35 cellular contexts compared by ENCODE assay signal in genomic region chr2:147141930-147142329, GRCh38.
DNase-seq lines count a peak whose midpoint lies in the region; ATAC-seq and TF ChIP-seq lines count a peak whose summit lies in the region.
"Had no signal": no experiment of that assay in that cellular context is flagged by ENCODE, and none has a peak within 500 bp of the region (broad histone marks: within the 10 kb centered on the region; RNA-seq: fewer than 3 reads in every experiment).

No MANE protein-coding gene starts in this region.

- H3K27me3 ChIP-seq in SK-N-SH (ENCODE audit: insufficient read depth) (no peaks in the 10 kb centered on the region), foreskin keratinocyte (no peaks in the 10 kb centered on the region), smooth muscle cell (ENCODE audit: low read depth) (no peaks in the 10 kb centered on the region), ovary (no peaks in the 10 kb centered on the region)
- H3K27me3 ChIP-seq: breast epithelium, suprapubic skin, upper lobe of right lung had no signal

- no peaks in the 10 kb centered on the region for H3K9me3 ChIP-seq in SK-N-SH
- no peaks in the 10 kb centered on the region for H3K9me3 ChIP-seq in smooth muscle cell (replicated peaks; ENCODE audit: low read depth)
- no peaks in the 10 kb centered on the region for H3K9me3 ChIP-seq in ovary
- H3K9me3 ChIP-seq: breast epithelium, suprapubic skin, upper lobe of right lung had no signal

- intact Hi-C loops in ovary (cut with DNase I) = no loop called here

- H4K20me1 ChIP-seq in SK-N-SH (ENCODE audit: insufficient read depth) (no peaks in the 10 kb centered on the region), smooth muscle cell (ENCODE audit: low read depth) (no peaks in the 10 kb centered on the region)

- no peaks in the 10 kb centered on the region for H3F3A ChIP-seq in SK-N-SH (replicated peaks; ENCODE audit: insufficient read depth)
- H3F3A ChIP-seq in smooth muscle cell (ENCODE audit: low read depth) = no peaks in the 10 kb centered on the region

- no peaks in the 10 kb centered on the region for H3K9me2 ChIP-seq in SK-N-SH

- no peaks in the 10 kb centered on the region for H3K79me2 ChIP-seq in SK-N-SH (ENCODE audit: insufficient read depth)
- H3K79me2 ChIP-seq in smooth muscle cell (ENCODE audit: low read depth) = no peaks in the 10 kb centered on the region

- no peak for TF ChIP-seq EP300 in SK-N-SH (IDR thresholded peaks at IDR 0.05; ENCODE audit: borderline replicate concordance in 1 of 2, low read depth in 1 of 2, low read length in 1 of 2)
- no peak for TF ChIP-seq EP300 in ovary (IDR thresholded peaks at IDR 0.05)

- H3K4me2 ChIP-seq in SK-N-SH (no peak overlapping the region), smooth muscle cell (no peak overlapping the region)
- H3K4me2 ChIP-seq: KMS-11 had no signal

- ATAC-seq in SK-N-SH treated with all-trans-retinoic acid at 6 μM for 48 hours (no peak), foreskin keratinocyte (no peak)
- no peak for ATAC-seq in activated naive CD4-positive, alpha-beta T cell treated with anti-CD3 and anti-CD28 coated beads, Interleukin-2, amount 50 U/mL, for 72 hours
- ATAC-seq: Panc1, upper lobe of right lung had no signal

- TF ChIP-seq RAD21 in SK-N-SH (IDR thresholded peaks at IDR 0.05; ENCODE audit: low read length) = no peak

- H3K36me3 Mint-ChIP-seq in activated naive CD4-positive, alpha-beta T cell treated with anti-CD3 and anti-CD28 coated beads, Interleukin-2, amount 50 U/mL, for 72 hours = no peaks in the 10 kb centered on the region
- H3K36me3 Mint-ChIP-seq: CD4-positive, alpha-beta memory T cell; naive B cell had no signal

- H3K9ac ChIP-seq in SK-N-SH (no peak overlapping the region), smooth muscle cell (ENCODE audit: low read depth) (no peak overlapping the region)
- H3K9ac ChIP-seq: KMS-11 had no signal

- peak; percentile 38 for TF ChIP-seq CTCF in SK-N-SH (IDR thresholded peaks at IDR 0.05)
- TF ChIP-seq CTCF in choroid plexus epithelial cell (conservative IDR thresholded peaks at IDR 0.05; ENCODE audit: low read depth, low read length) = peak; percentile 28
- TF ChIP-seq CTCF in foreskin keratinocyte (conservative IDR thresholded peaks at IDR 0.05) = peak; percentile 24
- TF ChIP-seq CTCF in smooth muscle cell (IDR thresholded peaks at IDR 0.05; ENCODE audit: borderline replicate concordance, insufficient read depth, poor library complexity, severe bottlenecking) = peak; percentile 21
- no peak for TF ChIP-seq CTCF in ovary (IDR thresholded peaks at IDR 0.05)

- H3K4me1 ChIP-seq in SK-N-SH (ENCODE audit: control insufficient read depth in 1 of 2, insufficient read depth in 2 of 2, low read depth in 1 of 2, low read length in 1 of 2) = no peaks in the 10 kb centered on the region
- no peaks in the 10 kb centered on the region for H3K4me1 ChIP-seq in foreskin keratinocyte
- no peaks in the 10 kb centered on the region for H3K4me1 ChIP-seq in smooth muscle cell (ENCODE audit: low read depth)
- H3K4me1 ChIP-seq in ovary (ENCODE audit: insufficient read depth) = no peaks in the 10 kb centered on the region
- H3K4me1 ChIP-seq: breast epithelium, suprapubic skin, upper lobe of right lung had no signal

- H3K27ac ChIP-seq in SK-N-SH (ENCODE audit: low read depth in 2 of 2, low read length in 1 of 2) (no peak overlapping the region), foreskin keratinocyte (no peak overlapping the region), smooth muscle cell (ENCODE audit: low read depth) (no peak overlapping the region), ovary (no peak overlapping the region)
- H3K27ac ChIP-seq: breast epithelium, HL-60, KMS-11, skin epidermis, suprapubic skin, upper lobe of right lung, VCaP had no signal

- H3K9me3 Mint-ChIP-seq in activated naive CD4-positive, alpha-beta T cell treated with anti-CD3 and anti-CD28 coated beads, Interleukin-2, amount 50 U/mL, for 72 hours = peaks cover 0 to 5% of the 10 kb centered on the region in 2 donors
- H3K9me3 Mint-ChIP-seq: activated T-helper 2 cell treated with anti-CD3 and anti-CD28 coated beads, Interferon-gamma antibody, Interleukin-2, Interleukin-4, amounts not matched to agents 10 μg/mL and 5 μg/mL and 100 μg/mL, durations not matched to agents 14 hours and 24 hours and 36 hours had no signal

- H3K4me3 ChIP-seq in SK-N-SH (ENCODE audit: low read depth in 2 of 2, low read length in 1 of 2) = no peak overlapping the region
- H3K4me3 ChIP-seq in choroid plexus epithelial cell (ENCODE audit: low read depth, low read length) = no peak overlapping the region
- H3K4me3 ChIP-seq in smooth muscle cell = no peak overlapping the region
- no peak overlapping the region for H3K4me3 ChIP-seq in ovary
- H3K4me3 ChIP-seq: breast epithelium, skin epidermis, suprapubic skin, upper lobe of right lung had no signal

- 25% methylated on average over 4 of the region's 4 CpGs for WGBS in SK-N-SH (ENCODE audit: low lambda C conversion rate)
- WGBS in smooth muscle cell (ENCODE audit: low lambda C conversion rate) = 90% methylated on average over 4 of the region's 4 CpGs
- WGBS in ovary, 3 donors = 68 to 85% (median 79%) methylated on average over 4 of the region's 4 CpGs

- no peak overlapping the region for H3K27ac Mint-ChIP-seq in activated naive CD4-positive, alpha-beta T cell treated with anti-CD3 and anti-CD28 coated beads, Interleukin-2, amount 50 U/mL, for 72 hours
- H3K27ac Mint-ChIP-seq: activated T-helper 2 cell treated with anti-CD3 and anti-CD28 coated beads, Interferon-gamma antibody, Interleukin-2, Interleukin-4, amounts not matched to agents 10 μg/mL and 5 μg/mL and 100 μg/mL, durations not matched to agents 14 hours and 24 hours and 36 hours; naive B cell had no signal

- TF ChIP-seq POLR2A in ovary (IDR thresholded peaks at IDR 0.05) = no peak

- CTCF ChIA-PET in SK-N-SH (lab: Yijun Ruan, JAX) = no interaction called here

- H3K36me3 ChIP-seq in SK-N-SH (replicated peaks in 1 of 2; ENCODE audit: control insufficient read depth in 1 of 2, insufficient read depth in 2 of 2, low read length in 1 of 2) (no peaks in the 10 kb centered on the region), smooth muscle cell (ENCODE audit: low read depth) (no peaks in the 10 kb centered on the region), ovary (no peaks in the 10 kb centered on the region)
- H3K36me3 ChIP-seq: breast epithelium, suprapubic skin, upper lobe of right lung had no signal

- DNase-seq in SK-N-SH = no peak
- no peak for DNase-seq in choroid plexus epithelial cell (ENCODE audit: low read depth)
- DNase-seq in foreskin keratinocyte = no peak
- DNase-seq in smooth muscle cell (lab: John Stamatoyannopoulos, UW; ENCODE audit: unreplicated experiment) = no peak
- no peak for DNase-seq in activated naive CD4-positive, alpha-beta T cell treated with anti-CD3 and anti-CD28 coated beads, Interleukin-2, amount 50 U/mL, for 72 hours (ENCODE audit: low spot score in 2 of 2)
- DNase-seq in T-helper 2 cell = no peak
- no peak for DNase-seq in ovary
- DNase-seq: 8988T; activated CD4-positive, alpha-beta T cell treated with anti-CD3 and anti-CD28 coated beads for 48 hours; activated CD8-positive, alpha-beta memory T cell treated with anti-CD3 and anti-CD28 coated beads for 24 hours; activated naive CD4-positive, alpha-beta T cell treated with anti-CD3 and anti-CD28 coated beads, Interleukin-2, amount 50 U/mL, for 16 hours; activated T-cell treated with anti-CD3 and anti-CD28 coated beads for 4 hours; AML-193; amniotic stem cell; CD4-positive, alpha-beta memory T cell; kidney glomerular epithelial cell; MM.1S; naive B cell; NCI-H1417; NCI-H2081 treated with DMSO at 0.1 percent for 48 hours; NCI-H226; NCI-H69; SHP77 treated with DMSO at 0.1 percent for 48 hours; stimulated activated naive CD4-positive, alpha-beta T cell treated with Interleukin-2 at 50 U/mL for 16 hours; T1000; upper lobe of right lung had no signal

- H2AFZ ChIP-seq in SK-N-SH (ENCODE audit: low read depth) (no peak overlapping the region), smooth muscle cell (ENCODE audit: low read depth) (no peak overlapping the region)

- POLR2A ChIA-PET in SK-N-SH (lab: Yijun Ruan, JAX) = no interaction called here

TF ChIP-seq in SK-N-SH, 30 proteins besides CTCF, POLR2A, EP300 and RAD21 (continues in another document):
- no peak for TF ChIP-seq RFX5 (IDR thresholded peaks at IDR 0.05; ENCODE audit: low read length)
- no peak for TF ChIP-seq TEAD4 (IDR thresholded peaks at IDR 0.05; ENCODE audit: borderline replicate concordance, insufficient read depth)
- TF ChIP-seq GATA2 (CRISPR knock-in tag; IDR thresholded peaks at IDR 0.05) = no peak
- TF ChIP-seq ELF1 (IDR thresholded peaks at IDR 0.05) = no peak
- no peak for TF ChIP-seq POLR2AphosphoS5 (IDR thresholded peaks at IDR 0.05; ENCODE audit: low read depth, low read length)
- no peak for TF ChIP-seq JUND (IDR thresholded peaks at IDR 0.05)
- no peak for TF ChIP-seq RCOR1 (IDR thresholded peaks at IDR 0.05; ENCODE audit: low read length)
- TF ChIP-seq RXRA (IDR thresholded peaks at IDR 0.05; ENCODE audit: borderline replicate concordance, low read depth) = no peak

TF ChIP-seq in SK-N-SH treated with all-trans-retinoic acid at 6 μM for 48 hours, 23 proteins besides CTCF, POLR2A, EP300 and RAD21:
- TF ChIP-seq ZNF70 (CRISPR knock-in tag; IDR thresholded peaks at IDR 0.05) (no peak), ZFP3 (CRISPR knock-in tag; IDR thresholded peaks at IDR 0.05) (no peak), ISL1 (CRISPR knock-in tag; IDR thresholded peaks at IDR 0.05) (no peak), TCF4 (CRISPR knock-in tag; IDR thresholded peaks at IDR 0.05; ENCODE audit: borderline replicate concordance) (no peak), POU6F1 (CRISPR knock-in tag; IDR thresholded peaks at IDR 0.05; ENCODE audit: borderline replicate concordance, low read depth) (no peak), ZC3H10 (CRISPR knock-in tag; IDR thresholded peaks at IDR 0.05) (no peak)
TF ChIP-seq in SK-N-SH treated with all-trans-retinoic acid at 6 μM for 48 hours: peak in this region for 0.

Comparison
In these comparisons a context has a peak if more than half of its experiments do, and no peak if none do; other contexts are left out.
1. CTCF ChIP-seq: peak in SK-N-SH (single experiment), choroid plexus epithelial cell (single experiment), foreskin keratinocyte (single experiment) and smooth muscle cell (single experiment); none in ovary (0 of 3).